ENCODE assay signal across 1 cellular context in genomic region chr14:81169711-81170103, GRCh38.
TF ChIP-seq lines count a peak whose summit lies in the region.

No MANE protein-coding gene starts in this region.

TF ChIP-seq in GM12878, 131 proteins besides CTCF, POLR2A, EP300 and RAD21 (continued from another document):
- TF ChIP-seq PKNOX1 (IDR thresholded peaks at IDR 0.05): no peak
- TF ChIP-seq TAF1 (IDR thresholded peaks at IDR 0.05; ENCODE audit: borderline replicate concordance, low read depth, low read length): no peak
